Comparison of ENCODE assay signal across 4 cellular contexts in genomic region chr3:60557122-60557521, GRCh38.
"Had no signal": no experiment of that assay in that cellular context is flagged by ENCODE, and none has a peak within 500 bp of the region (broad histone marks: within the 10 kb centered on the region; RNA-seq: fewer than 3 reads in every experiment).

No MANE protein-coding gene starts in this region.

- DNase-seq: H9, HCEC 1CT, KBM-7 had no signal

- ATAC-seq: HepG2 had no signal
